ENCODE assay signal across 18 cellular contexts in genomic region chr7:13560441-13560840, GRCh38.
DNase-seq lines count a peak whose midpoint lies in the region; TF ChIP-seq lines count a peak whose summit lies in the region.
"Had no signal": no experiment of that assay in that cellular context is flagged by ENCODE, and none has a peak within 500 bp of the region (broad histone marks: within the 10 kb centered on the region; RNA-seq: fewer than 3 reads in every experiment).

No MANE protein-coding gene starts in this region.

- H3K4me3 ChIP-seq in KMS-11 (IDR thresholded peaks at IDR 0.05; ENCODE audit: insufficient read depth, low read depth, low read length) (no peak overlapping the region), choroid plexus epithelial cell (ENCODE audit: low read depth, low read length) (no peak overlapping the region), mesenchymal stem cell (ENCODE audit: insufficient read depth in 1 of 2, low read depth in 1 of 2, low read length in 2 of 2) (no peak overlapping the region), sigmoid colon (no peak overlapping the region)
- H3K4me3 ChIP-seq: lower lobe of right lung, PC-9, right atrium auricular region, testis had no signal

- no peak overlapping the region for H3K18ac ChIP-seq in mesenchymal stem cell (ENCODE audit: low read depth in 1 of 2, low read length in 2 of 2)

- TF ChIP-seq EP300 in sigmoid colon (IDR thresholded peaks at IDR 0.05) = no peak

- no peak overlapping the region for H4K91ac ChIP-seq in mesenchymal stem cell (ENCODE audit: low read length)

- no peaks in the 10 kb centered on the region for H3K79me2 ChIP-seq in KMS-11 (ENCODE audit: insufficient read depth, low read depth)

- no peak overlapping the region for H2BK5ac ChIP-seq in mesenchymal stem cell (ENCODE audit: low read depth, low read length, poor library complexity, severe bottlenecking)

- no peak overlapping the region for H3K9ac ChIP-seq in KMS-11
- peak overlapping the region; percentile 20 for H3K9ac ChIP-seq in mesenchymal stem cell (ENCODE audit: low read length)

- H2AFZ ChIP-seq in KMS-11 (ENCODE audit: low read depth) (no peak overlapping the region), mesenchymal stem cell (ENCODE audit: low read depth, low read length) (no peak overlapping the region)
- H2AFZ ChIP-seq: PC-9 had no signal

- H3K36me3 ChIP-seq in KMS-11 (ENCODE audit: insufficient read depth) (no peaks in the 10 kb centered on the region), mesenchymal stem cell (ENCODE audit: control insufficient read depth in 1 of 2, insufficient read depth in 2 of 2, low read depth in 1 of 2, low read length in 2 of 2) (no peaks in the 10 kb centered on the region), sigmoid colon (no peaks in the 10 kb centered on the region)
- H3K36me3 ChIP-seq: lower lobe of right lung, right atrium auricular region had no signal

- intact Hi-C loops in sigmoid colon (cut with DNase I) = no loop called here

- no peak overlapping the region for H2AK5ac ChIP-seq in mesenchymal stem cell (ENCODE audit: low read length, severe bottlenecking)

- H3K27me3 ChIP-seq in KMS-11 (ENCODE audit: insufficient read depth, low read depth) = no peaks in the 10 kb centered on the region
- H3K27me3 ChIP-seq in mesenchymal stem cell (ENCODE audit: control insufficient read depth in 1 of 2, insufficient read depth in 1 of 2, low read length in 2 of 2) = no peaks in the 10 kb centered on the region
- H3K27me3 ChIP-seq in sigmoid colon = no peaks in the 10 kb centered on the region
- H3K27me3 ChIP-seq: right atrium auricular region, testis had no signal

- TF ChIP-seq POLR2A in erythroblast (IDR thresholded peaks at IDR 0.05; ENCODE audit: low read length) (no peak), sigmoid colon (IDR thresholded peaks at IDR 0.05) (no peak)

- H3K4me2 ChIP-seq in KMS-11 (0 out of 2 replicates have a peak overlapping the region, but pooled peaks have one; percentile 0), mesenchymal stem cell (ENCODE audit: low read length, poor library complexity, severe bottlenecking) (no peak overlapping the region)
- H3K4me2 ChIP-seq: PC-9 had no signal

- DNase-seq in Daoy (ENCODE audit: low read depth) (peak; percentile 4), choroid plexus epithelial cell (ENCODE audit: low read depth) (peak; percentile 46), mesenchymal stem cell (peak; percentile 48), erythroblast (lab: John Stamatoyannopoulos, UW) (no peak), germinal center (ENCODE audit: low spot score) (no peak), sigmoid colon (no peak), globus pallidus (ENCODE audit: low spot score) (no peak)
- DNase-seq: activated naive CD8-positive, alpha-beta T cell treated with anti-CD3 and anti-CD28 coated beads, Interleukin-2, amount 10 ng/mL, durations not matched to agents 7 days and 5 days; AML-193; dermis blood vessel endothelial cell; DND-41; lower lobe of right lung; NCI-H1436; PC-9; T1000; testis had no signal

- no peak overlapping the region for H2BK12ac ChIP-seq in mesenchymal stem cell (ENCODE audit: low read length in 2 of 2)

- H3K27ac ChIP-seq in KMS-11 = peak overlapping the region; percentile 7; the same call in 1 of the 2 replicates
- no peak overlapping the region for H3K27ac ChIP-seq in mesenchymal stem cell (ENCODE audit: low read length, poor library complexity, severe bottlenecking)
- no peak overlapping the region for H3K27ac ChIP-seq in sigmoid colon
- H3K27ac ChIP-seq: lower lobe of right lung, PC-9, right atrium auricular region, testis had no signal

- no peak overlapping the region for H2BK15ac ChIP-seq in mesenchymal stem cell (ENCODE audit: low read depth, poor library complexity, severe bottlenecking)

- H4K8ac ChIP-seq in mesenchymal stem cell (ENCODE audit: low read length) = no peak overlapping the region

- no peak for TF ChIP-seq CTCF in KMS-11 (conservative IDR thresholded peaks at IDR 0.05; ENCODE audit: low read depth, low read length)
- TF ChIP-seq CTCF in choroid plexus epithelial cell (conservative IDR thresholded peaks at IDR 0.05; ENCODE audit: low read depth, low read length) = no peak
- TF ChIP-seq CTCF in sigmoid colon (IDR thresholded peaks at IDR 0.05) = no peak

- H3K9me3 ChIP-seq in mesenchymal stem cell (ENCODE audit: control insufficient read depth, low read length) = no peaks in the 10 kb centered on the region
- H3K9me3 ChIP-seq in sigmoid colon = no peaks in the 10 kb centered on the region
- H3K9me3 ChIP-seq: lower lobe of right lung, right atrium auricular region, testis had no signal

- H3K4me1 ChIP-seq in KMS-11 (ENCODE audit: low read depth, poor library complexity, severe bottlenecking) (peaks cover 71% of the 10 kb centered on the region), mesenchymal stem cell (ENCODE audit: control insufficient read depth, insufficient read depth, low read depth, low read length) (no peaks in the 10 kb centered on the region), sigmoid colon (no peaks in the 10 kb centered on the region)
- H3K4me1 ChIP-seq: lower lobe of right lung, right atrium auricular region, testis had no signal

- no peaks in the 10 kb centered on the region for H4K20me1 ChIP-seq in KMS-11 (ENCODE audit: insufficient read depth)

- no peak overlapping the region for H3K14ac ChIP-seq in mesenchymal stem cell (ENCODE audit: low read length in 2 of 2)

- no peaks in the 10 kb centered on the region for H3K79me1 ChIP-seq in mesenchymal stem cell (replicated peaks; ENCODE audit: low read length, poor library complexity, severe bottlenecking)

- no peak overlapping the region for H3K23ac ChIP-seq in mesenchymal stem cell (ENCODE audit: low read length in 2 of 2)

- H3K4ac ChIP-seq in mesenchymal stem cell (ENCODE audit: low read depth in 1 of 2, low read length in 2 of 2) = no peak overlapping the region

- no peak overlapping the region for H2BK120ac ChIP-seq in mesenchymal stem cell (ENCODE audit: low read depth, low read length)

Comparison
In these comparisons a context has a peak if more than half of its experiments do, and no peak if none do; other contexts are left out.
1. DNase-seq: peak in Daoy (single experiment), choroid plexus epithelial cell (single experiment) and mesenchymal stem cell (single experiment); none in erythroblast (0 of 2), germinal center (single experiment), sigmoid colon (single experiment) and globus pallidus (single experiment).